1 cellular context compared by ENCODE assay signal in the genomic region with DNA sequence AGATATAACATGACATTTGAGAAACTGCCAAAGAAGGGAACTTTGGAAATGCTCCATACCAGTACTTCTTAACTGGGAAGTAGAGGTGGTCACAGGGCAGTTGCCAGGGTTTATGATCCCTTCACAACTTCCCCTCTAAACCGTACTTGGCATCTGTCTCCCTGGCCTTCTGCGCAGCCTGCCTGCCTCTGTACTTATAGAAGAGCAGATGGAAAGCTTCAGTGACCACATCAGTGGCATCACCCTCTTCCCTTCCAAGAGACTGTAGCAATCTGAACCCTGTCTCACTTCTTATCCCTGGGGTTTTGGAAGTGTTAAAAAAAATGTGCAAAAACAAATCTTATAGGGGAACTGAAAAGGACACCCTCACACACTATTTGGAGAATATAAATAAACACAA.
TF ChIP-seq lines count a peak whose summit lies in the region.

No MANE protein-coding gene starts in this region.

TF ChIP-seq in IMR-90, 13 proteins besides CTCF, POLR2A, EP300 and RAD21:
- TF ChIP-seq RFX5 (IDR thresholded peaks at IDR 0.05; ENCODE audit: low read depth, low read length) (no peak), MAZ (IDR thresholded peaks at IDR 0.05; ENCODE audit: borderline replicate concordance, low read depth, low read length) (no peak), CEBPB (IDR thresholded peaks at IDR 0.05; ENCODE audit: low read depth, low read length) (no peak), MAFK (IDR thresholded peaks at IDR 0.05; ENCODE audit: low read depth, low read length) (no peak), NFE2L2 (IDR thresholded peaks at IDR 0.05; ENCODE audit: low read depth, low read length) (no peak), CHD1 (IDR thresholded peaks at IDR 0.05; ENCODE audit: low read depth, low read length) (no peak), FOS (IDR thresholded peaks at IDR 0.05; ENCODE audit: low read depth, low read length) (no peak), MXI1 (IDR thresholded peaks at IDR 0.05; ENCODE audit: borderline replicate concordance, low read depth, low read length) (no peak), SMC3 (IDR thresholded peaks at IDR 0.05; ENCODE audit: low read depth, low read length) (no peak), RCOR1 (IDR thresholded peaks at IDR 0.05; ENCODE audit: insufficient replicate concordance, low read length) (no peak), BHLHE40 (IDR thresholded peaks at IDR 0.05; ENCODE audit: low read depth, low read length) (no peak)
- TF ChIP-seq, protein P1, sequence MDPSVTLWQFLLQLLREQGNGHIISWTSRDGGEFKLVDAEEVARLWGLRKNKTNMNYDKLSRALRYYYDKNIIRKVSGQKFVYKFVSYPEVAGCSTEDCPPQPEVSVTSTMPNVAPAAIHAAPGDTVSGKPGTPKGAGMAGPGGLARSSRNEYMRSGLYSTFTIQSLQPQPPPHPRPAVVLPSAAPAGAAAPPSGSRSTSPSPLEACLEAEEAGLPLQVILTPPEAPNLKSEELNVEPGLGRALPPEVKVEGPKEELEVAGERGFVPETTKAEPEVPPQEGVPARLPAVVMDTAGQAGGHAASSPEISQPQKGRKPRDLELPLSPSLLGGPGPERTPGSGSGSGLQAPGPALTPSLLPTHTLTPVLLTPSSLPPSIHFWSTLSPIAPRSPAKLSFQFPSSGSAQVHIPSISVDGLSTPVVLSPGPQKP (IDR thresholded peaks at IDR 0.05; ENCODE audit: borderline replicate concordance, low read depth, low read length) = no peak
- TF ChIP-seq, protein P2, sequence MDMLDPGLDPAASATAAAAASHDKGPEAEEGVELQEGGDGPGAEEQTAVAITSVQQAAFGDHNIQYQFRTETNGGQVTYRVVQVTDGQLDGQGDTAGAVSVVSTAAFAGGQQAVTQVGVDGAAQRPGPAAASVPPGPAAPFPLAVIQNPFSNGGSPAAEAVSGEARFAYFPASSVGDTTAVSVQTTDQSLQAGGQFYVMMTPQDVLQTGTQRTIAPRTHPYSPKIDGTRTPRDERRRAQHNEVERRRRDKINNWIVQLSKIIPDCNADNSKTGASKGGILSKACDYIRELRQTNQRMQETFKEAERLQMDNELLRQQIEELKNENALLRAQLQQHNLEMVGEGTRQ (IDR thresholded peaks at IDR 0.05; ENCODE audit: low read depth, low read length) = no peak
TF ChIP-seq in IMR-90: peak in this region for 0.
